1 cellular context compared by ENCODE assay signal in the genomic region with DNA sequence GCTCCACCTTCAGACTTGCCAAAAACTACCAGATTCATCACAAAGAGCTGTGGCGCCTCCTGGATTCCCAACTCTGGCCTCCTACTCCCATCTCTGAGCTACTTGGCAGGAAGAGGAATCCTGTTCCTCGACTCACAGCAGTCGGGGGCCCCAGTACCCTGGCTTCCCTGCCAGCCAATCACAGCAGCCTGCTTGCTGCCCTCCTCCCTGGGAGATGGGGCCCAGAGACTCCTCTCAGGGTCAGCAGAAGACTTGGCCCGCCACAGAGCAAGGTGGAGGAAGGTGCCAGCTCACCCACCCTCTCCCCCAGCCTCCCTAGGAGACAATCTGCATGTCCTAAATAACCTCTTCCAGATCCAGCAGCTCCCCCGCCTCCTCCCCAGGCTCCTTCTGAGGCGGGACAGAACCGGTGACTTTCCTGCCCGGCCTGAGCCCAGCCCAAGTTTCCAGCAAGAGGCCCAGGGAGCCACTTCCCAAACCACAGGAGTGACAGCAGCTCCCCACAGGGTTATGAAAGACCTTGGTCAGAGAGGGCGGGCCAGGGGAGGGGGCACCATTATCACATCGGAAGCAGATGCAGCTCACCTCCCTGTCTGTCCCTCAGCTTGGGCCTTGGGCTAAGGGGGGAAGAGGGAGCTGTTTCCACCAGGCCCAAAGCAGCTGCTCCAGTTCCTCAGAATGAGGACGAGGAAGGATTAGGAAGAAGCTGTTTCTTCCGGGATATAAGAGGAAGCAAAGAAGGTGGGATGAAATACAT.
TF ChIP-seq lines count a peak whose summit lies in the region.

No MANE protein-coding gene starts in this region.

TF ChIP-seq in K562, 482 proteins besides CTCF, POLR2A, EP300 and RAD21 (continued from another document and continues in another):
- TF ChIP-seq EWSR1 (IDR thresholded peaks at IDR 0.05; ENCODE audit: borderline replicate concordance, low read depth, partially characterized antibody) (no peak), HOXB6 (CRISPR knock-in tag; IDR thresholded peaks at IDR 0.05; ENCODE audit: borderline replicate concordance) (no peak), ZNF436 (CRISPR knock-in tag; IDR thresholded peaks at IDR 0.05) (no peak), STAT5B (CRISPR knock-in tag; IDR thresholded peaks at IDR 0.05) (no peak), ZSCAN32 (CRISPR knock-in tag; IDR thresholded peaks at IDR 0.05) (no peak), ZNF77 (CRISPR knock-in tag; IDR thresholded peaks at IDR 0.05) (no peak), EZH2 (IDR thresholded peaks at IDR 0.05; ENCODE audit: borderline replicate concordance, low read depth, low read length) (no peak), MIER1 (IDR thresholded peaks at IDR 0.05; ENCODE audit: low read depth) (no peak), ELF2 (CRISPR knock-in tag; IDR thresholded peaks at IDR 0.05) (peak; percentile 13; the same call in 1 of the 2 replicates), ZNF79 (CRISPR knock-in tag; IDR thresholded peaks at IDR 0.05; ENCODE audit: low read depth) (no peak), KDM1A (IDR thresholded peaks at IDR 0.05) (peak; percentile 51 to 54; a peak in 2 of 4 replicates), ZNF408 (CRISPR knock-in tag; IDR thresholded peaks at IDR 0.05; ENCODE audit: low read depth) (no peak), MBD2 (IDR thresholded peaks at IDR 0.05; ENCODE audit: borderline replicate concordance, low read depth) (peak; percentile 54), ZNF785 (CRISPR knock-in tag; IDR thresholded peaks at IDR 0.05) (no peak), FOXA3 (CRISPR knock-in tag; conservative IDR thresholded peaks at IDR 0.05 in 1 of 2, IDR thresholded peaks at IDR 0.05 in 1 of 2) (no peak), DPF2 (IDR thresholded peaks at IDR 0.05) (peak; percentile 87), CHCHD3 (CRISPR knock-in tag; IDR thresholded peaks at IDR 0.05) (no peak), U2AF1 (optimal IDR thresholded peaks at IDR 0.05; ENCODE audit: low read depth, low read length) (no peak), SMAD1 (IDR thresholded peaks at IDR 0.05; ENCODE audit: low read depth, low read length, partially characterized antibody) (peak; percentile 19), NR1H2 (CRISPR knock-in tag; IDR thresholded peaks at IDR 0.05) (no peak), NUFIP1 (IDR thresholded peaks at IDR 0.05; ENCODE audit: partially characterized antibody) (no peak), CCAR2 (IDR thresholded peaks at IDR 0.05; ENCODE audit: low read depth, low read length) (no peak), YBX1 (IDR thresholded peaks at IDR 0.05) (no peak), HNRNPH1 (optimal IDR thresholded peaks at IDR 0.05; ENCODE audit: low read depth, low read length) (no peak), HDAC2 (IDR thresholded peaks at IDR 0.05) (no peak; the same call in 1 of the 2 replicates), ZNF695 (CRISPR knock-in tag; IDR thresholded peaks at IDR 0.05) (no peak), PRMT5 (CRISPR knock-in tag; IDR thresholded peaks at IDR 0.05) (no peak), CBX8 (IDR thresholded peaks at IDR 0.05; ENCODE audit: borderline replicate concordance, extremely low read depth, low read depth, low read length, poor library complexity, severe bottlenecking) (no peak), TARDBP (IDR thresholded peaks at IDR 0.05) (no peak), ZNF584 (CRISPR knock-in tag; IDR thresholded peaks at IDR 0.05; ENCODE audit: low read depth) (no peak), ZNF696 (CRISPR knock-in tag; conservative IDR thresholded peaks at IDR 0.05) (no peak), ZBTB7A (IDR thresholded peaks at IDR 0.05; ENCODE audit: borderline replicate concordance, control insufficient read depth, low read depth, low read length) (peak; percentile 82; the same call in 1 of the 2 replicates), CEBPB (tag; IDR thresholded peaks at IDR 0.05) (peak; percentile 97), WHSC1 (IDR thresholded peaks at IDR 0.05; ENCODE audit: low read length) (no peak), ILK (tag; IDR thresholded peaks at IDR 0.05; ENCODE audit: borderline replicate concordance, low read depth) (no peak), BACH1 (tag; IDR thresholded peaks at IDR 0.05) (no peak; the same call in 1 of the 2 replicates), KAT8 (IDR thresholded peaks at IDR 0.05; ENCODE audit: low read depth) (no peak), ZNF717 (CRISPR knock-in tag; IDR thresholded peaks at IDR 0.05) (no peak), ILF3 (IDR thresholded peaks at IDR 0.05; ENCODE audit: borderline replicate concordance) (no peak), POLR2G (IDR thresholded peaks at IDR 0.05; ENCODE audit: low read depth, low read length) (peak; percentile 62), MEIS2 (IDR thresholded peaks at IDR 0.05; ENCODE audit: partially characterized antibody) (peak; percentile 89), GTF2E2 (tag; IDR thresholded peaks at IDR 0.05) (no peak; the same call in 1 of the 2 replicates), KLF6 (CRISPR knock-in tag; IDR thresholded peaks at IDR 0.05; ENCODE audit: borderline replicate concordance) (no peak), NFE2L1 (tag; IDR thresholded peaks at IDR 0.05; ENCODE audit: borderline replicate concordance, low read depth) (no peak)
- TF ChIP-seq, protein P1, sequence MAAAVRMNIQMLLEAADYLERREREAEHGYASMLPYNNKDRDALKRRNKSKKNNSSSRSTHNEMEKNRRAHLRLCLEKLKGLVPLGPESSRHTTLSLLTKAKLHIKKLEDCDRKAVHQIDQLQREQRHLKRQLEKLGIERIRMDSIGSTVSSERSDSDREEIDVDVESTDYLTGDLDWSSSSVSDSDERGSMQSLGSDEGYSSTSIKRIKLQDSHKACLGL (CRISPR knock-in tag; IDR thresholded peaks at IDR 0.05; ENCODE audit: borderline replicate concordance, poor library complexity, severe bottlenecking): no peak
- TF ChIP-seq, protein P2, sequence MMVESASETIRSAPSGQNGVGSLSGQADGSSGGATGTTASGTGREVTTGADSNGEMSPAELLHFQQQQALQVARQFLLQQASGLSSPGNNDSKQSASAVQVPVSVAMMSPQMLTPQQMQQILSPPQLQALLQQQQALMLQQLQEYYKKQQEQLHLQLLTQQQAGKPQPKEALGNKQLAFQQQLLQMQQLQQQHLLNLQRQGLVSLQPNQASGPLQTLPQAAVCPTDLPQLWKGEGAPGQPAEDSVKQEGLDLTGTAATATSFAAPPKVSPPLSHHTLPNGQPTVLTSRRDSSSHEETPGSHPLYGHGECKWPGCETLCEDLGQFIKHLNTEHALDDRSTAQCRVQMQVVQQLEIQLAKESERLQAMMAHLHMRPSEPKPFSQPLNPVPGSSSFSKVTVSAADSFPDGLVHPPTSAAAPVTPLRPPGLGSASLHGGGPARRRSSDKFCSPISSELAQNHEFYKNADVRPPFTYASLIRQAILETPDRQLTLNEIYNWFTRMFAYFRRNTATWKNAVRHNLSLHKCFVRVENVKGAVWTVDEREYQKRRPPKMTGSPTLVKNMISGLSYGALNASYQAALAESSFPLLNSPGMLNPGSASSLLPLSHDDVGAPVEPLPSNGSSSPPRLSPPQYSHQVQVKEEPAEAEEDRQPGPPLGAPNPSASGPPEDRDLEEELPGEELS (CRISPR knock-in tag; IDR thresholded peaks at IDR 0.05; ENCODE audit: borderline replicate concordance): no peak
- TF ChIP-seq, protein P3, sequence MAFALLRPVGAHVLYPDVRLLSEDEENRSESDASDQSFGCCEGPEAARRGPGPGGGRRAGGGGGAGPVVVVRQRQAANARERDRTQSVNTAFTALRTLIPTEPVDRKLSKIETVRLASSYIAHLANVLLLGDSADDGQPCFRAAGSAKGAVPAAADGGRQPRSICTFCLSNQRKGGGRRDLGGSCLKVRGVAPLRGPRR (CRISPR knock-in tag; IDR thresholded peaks at IDR 0.05): no peak
- TF ChIP-seq, protein P4, sequence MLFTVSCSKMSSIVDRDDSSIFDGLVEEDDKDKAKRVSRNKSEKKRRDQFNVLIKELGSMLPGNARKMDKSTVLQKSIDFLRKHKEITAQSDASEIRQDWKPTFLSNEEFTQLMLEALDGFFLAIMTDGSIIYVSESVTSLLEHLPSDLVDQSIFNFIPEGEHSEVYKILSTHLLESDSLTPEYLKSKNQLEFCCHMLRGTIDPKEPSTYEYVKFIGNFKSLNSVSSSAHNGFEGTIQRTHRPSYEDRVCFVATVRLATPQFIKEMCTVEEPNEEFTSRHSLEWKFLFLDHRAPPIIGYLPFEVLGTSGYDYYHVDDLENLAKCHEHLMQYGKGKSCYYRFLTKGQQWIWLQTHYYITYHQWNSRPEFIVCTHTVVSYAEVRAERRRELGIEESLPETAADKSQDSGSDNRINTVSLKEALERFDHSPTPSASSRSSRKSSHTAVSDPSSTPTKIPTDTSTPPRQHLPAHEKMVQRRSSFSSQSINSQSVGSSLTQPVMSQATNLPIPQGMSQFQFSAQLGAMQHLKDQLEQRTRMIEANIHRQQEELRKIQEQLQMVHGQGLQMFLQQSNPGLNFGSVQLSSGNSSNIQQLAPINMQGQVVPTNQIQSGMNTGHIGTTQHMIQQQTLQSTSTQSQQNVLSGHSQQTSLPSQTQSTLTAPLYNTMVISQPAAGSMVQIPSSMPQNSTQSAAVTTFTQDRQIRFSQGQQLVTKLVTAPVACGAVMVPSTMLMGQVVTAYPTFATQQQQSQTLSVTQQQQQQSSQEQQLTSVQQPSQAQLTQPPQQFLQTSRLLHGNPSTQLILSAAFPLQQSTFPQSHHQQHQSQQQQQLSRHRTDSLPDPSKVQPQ (CRISPR knock-in tag; IDR thresholded peaks at IDR 0.05; ENCODE audit: borderline replicate concordance): no peak
- TF ChIP-seq, protein P5, sequence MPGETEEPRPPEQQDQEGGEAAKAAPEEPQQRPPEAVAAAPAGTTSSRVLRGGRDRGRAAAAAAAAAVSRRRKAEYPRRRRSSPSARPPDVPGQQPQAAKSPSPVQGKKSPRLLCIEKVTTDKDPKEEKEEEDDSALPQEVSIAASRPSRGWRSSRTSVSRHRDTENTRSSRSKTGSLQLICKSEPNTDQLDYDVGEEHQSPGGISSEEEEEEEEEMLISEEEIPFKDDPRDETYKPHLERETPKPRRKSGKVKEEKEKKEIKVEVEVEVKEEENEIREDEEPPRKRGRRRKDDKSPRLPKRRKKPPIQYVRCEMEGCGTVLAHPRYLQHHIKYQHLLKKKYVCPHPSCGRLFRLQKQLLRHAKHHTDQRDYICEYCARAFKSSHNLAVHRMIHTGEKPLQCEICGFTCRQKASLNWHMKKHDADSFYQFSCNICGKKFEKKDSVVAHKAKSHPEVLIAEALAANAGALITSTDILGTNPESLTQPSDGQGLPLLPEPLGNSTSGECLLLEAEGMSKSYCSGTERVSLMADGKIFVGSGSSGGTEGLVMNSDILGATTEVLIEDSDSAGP (CRISPR knock-in tag; IDR thresholded peaks at IDR 0.05): no peak
- TF ChIP-seq, protein P6, sequence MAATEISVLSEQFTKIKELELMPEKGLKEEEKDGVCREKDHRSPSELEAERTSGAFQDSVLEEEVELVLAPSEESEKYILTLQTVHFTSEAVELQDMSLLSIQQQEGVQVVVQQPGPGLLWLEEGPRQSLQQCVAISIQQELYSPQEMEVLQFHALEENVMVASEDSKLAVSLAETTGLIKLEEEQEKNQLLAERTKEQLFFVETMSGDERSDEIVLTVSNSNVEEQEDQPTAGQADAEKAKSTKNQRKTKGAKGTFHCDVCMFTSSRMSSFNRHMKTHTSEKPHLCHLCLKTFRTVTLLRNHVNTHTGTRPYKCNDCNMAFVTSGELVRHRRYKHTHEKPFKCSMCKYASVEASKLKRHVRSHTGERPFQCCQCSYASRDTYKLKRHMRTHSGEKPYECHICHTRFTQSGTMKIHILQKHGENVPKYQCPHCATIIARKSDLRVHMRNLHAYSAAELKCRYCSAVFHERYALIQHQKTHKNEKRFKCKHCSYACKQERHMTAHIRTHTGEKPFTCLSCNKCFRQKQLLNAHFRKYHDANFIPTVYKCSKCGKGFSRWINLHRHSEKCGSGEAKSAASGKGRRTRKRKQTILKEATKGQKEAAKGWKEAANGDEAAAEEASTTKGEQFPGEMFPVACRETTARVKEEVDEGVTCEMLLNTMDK (IDR thresholded peaks at IDR 0.05; ENCODE audit: borderline replicate concordance, insufficient read depth, low read depth, low read length, poor library complexity, severe bottlenecking): no peak
- TF ChIP-seq, protein P7, sequence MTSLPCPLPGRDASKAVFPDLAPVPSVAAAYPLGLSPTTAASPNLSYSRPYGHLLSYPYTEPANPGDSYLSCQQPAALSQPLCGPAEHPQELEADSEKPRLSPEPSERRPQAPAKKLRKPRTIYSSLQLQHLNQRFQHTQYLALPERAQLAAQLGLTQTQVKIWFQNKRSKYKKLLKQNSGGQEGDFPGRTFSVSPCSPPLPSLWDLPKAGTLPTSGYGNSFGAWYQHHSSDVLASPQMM (CRISPR knock-in tag; IDR thresholded peaks at IDR 0.05): no peak
- TF ChIP-seq, protein P8, sequence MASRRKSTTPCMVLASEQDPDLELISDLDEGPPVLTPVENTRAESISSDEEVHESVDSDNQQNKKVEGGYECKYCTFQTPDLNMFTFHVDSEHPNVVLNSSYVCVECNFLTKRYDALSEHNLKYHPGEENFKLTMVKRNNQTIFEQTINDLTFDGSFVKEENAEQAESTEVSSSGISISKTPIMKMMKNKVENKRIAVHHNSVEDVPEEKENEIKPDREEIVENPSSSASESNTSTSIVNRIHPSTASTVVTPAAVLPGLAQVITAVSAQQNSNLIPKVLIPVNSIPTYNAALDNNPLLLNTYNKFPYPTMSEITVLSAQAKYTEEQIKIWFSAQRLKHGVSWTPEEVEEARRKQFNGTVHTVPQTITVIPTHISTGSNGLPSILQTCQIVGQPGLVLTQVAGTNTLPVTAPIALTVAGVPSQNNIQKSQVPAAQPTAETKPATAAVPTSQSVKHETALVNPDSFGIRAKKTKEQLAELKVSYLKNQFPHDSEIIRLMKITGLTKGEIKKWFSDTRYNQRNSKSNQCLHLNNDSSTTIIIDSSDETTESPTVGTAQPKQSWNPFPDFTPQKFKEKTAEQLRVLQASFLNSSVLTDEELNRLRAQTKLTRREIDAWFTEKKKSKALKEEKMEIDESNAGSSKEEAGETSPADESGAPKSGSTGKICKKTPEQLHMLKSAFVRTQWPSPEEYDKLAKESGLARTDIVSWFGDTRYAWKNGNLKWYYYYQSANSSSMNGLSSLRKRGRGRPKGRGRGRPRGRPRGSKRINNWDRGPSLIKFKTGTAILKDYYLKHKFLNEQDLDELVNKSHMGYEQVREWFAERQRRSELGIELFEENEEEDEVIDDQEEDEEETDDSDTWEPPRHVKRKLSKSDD (conservative IDR thresholded peaks at IDR 0.05; ENCODE audit: low read length): no peak
- TF ChIP-seq, protein P9, sequence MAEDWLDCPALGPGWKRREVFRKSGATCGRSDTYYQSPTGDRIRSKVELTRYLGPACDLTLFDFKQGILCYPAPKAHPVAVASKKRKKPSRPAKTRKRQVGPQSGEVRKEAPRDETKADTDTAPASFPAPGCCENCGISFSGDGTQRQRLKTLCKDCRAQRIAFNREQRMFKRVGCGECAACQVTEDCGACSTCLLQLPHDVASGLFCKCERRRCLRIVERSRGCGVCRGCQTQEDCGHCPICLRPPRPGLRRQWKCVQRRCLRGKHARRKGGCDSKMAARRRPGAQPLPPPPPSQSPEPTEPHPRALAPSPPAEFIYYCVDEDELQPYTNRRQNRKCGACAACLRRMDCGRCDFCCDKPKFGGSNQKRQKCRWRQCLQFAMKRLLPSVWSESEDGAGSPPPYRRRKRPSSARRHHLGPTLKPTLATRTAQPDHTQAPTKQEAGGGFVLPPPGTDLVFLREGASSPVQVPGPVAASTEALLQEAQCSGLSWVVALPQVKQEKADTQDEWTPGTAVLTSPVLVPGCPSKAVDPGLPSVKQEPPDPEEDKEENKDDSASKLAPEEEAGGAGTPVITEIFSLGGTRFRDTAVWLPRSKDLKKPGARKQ (CRISPR knock-in tag; IDR thresholded peaks at IDR 0.05): no peak
- TF ChIP-seq, protein P10, sequence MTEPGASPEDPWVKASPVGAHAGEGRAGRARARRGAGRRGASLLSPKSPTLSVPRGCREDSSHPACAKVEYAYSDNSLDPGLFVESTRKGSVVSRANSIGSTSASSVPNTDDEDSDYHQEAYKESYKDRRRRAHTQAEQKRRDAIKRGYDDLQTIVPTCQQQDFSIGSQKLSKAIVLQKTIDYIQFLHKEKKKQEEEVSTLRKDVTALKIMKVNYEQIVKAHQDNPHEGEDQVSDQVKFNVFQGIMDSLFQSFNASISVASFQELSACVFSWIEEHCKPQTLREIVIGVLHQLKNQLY (CRISPR knock-in tag; conservative IDR thresholded peaks at IDR 0.05): no peak
